In the genomic region with DNA sequence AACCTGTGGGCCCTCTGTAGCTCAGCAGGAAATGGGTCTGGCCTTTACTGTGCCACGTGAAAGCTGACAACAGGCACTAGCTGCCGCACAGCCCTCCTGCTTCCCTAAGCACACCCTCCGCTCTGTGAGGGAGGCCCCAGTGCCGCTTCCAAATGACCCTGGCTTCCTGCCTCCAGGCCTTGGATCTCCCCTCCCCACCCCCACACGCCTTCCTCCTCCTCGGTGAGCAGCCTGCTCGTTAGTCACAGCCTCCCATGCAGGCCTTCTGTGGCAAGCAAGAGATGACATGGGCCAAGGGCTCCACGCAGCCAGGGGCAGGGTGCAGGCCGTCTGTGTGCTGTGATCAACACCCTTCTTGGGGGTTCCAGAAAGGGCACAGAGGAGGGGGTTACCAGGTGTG, we compare ENCODE assay signal across 9 cellular contexts. TPM values are rescaled to one million over a fixed set of nuclear protein-coding genes. Genes with fewer than 3 reads are reported as not detected.
DNase-seq lines count a peak whose midpoint lies in the region; ATAC-seq, FAIRE-seq and TF ChIP-seq lines count a peak whose summit lies in the region.
"Had no signal": no experiment of that assay in that cellular context is flagged by ENCODE, and none has a peak within 500 bp of the region (broad histone marks: within the 10 kb centered on the region; RNA-seq: fewer than 3 reads in every experiment).

No MANE protein-coding gene starts in this region.

- TF ChIP-seq EP300 in esophagus muscularis mucosa (IDR thresholded peaks at IDR 0.05), result no peak

- CTCF ChIA-PET in endothelial cell of umbilical vein (lab: Charles Lee), result no interaction called here

- H3K4me3 ChIP-seq in H7 (ENCODE audit: insufficient read depth, low read depth, low read length) (no peak overlapping the region), endothelial cell of umbilical vein (replicated peaks in 1 of 3; ENCODE audit: insufficient read depth in 1 of 3, low read depth in 1 of 3, low read length in 3 of 3) (no peak overlapping the region), psoas muscle (no peak overlapping the region), esophagus muscularis mucosa (no peak overlapping the region)

- H4K20me1 ChIP-seq in endothelial cell of umbilical vein (replicated peaks; ENCODE audit: control insufficient read depth, extremely low read depth, insufficient read depth, low read length), result no peaks in the 10 kb centered on the region

- WGBS in psoas muscle, 3 donors, result 28 to 43% (median 32%) methylated on average over 6 to 9 of the region's 9 CpGs
- 65% methylated on average over 4 of the region's 9 CpGs for WGBS in esophagus muscularis mucosa

- ATAC-seq in psoas muscle (peak; percentile 23 to 58 (median 45)), HG03159 (IDR thresholded peaks at IDR 0.05; ENCODE audit: unreplicated experiment) (no peak), SK-N-SH treated with all-trans-retinoic acid at 6 μM for 48 hours (no peak)
- ATAC-seq: stimulated activated naive CD8-positive, alpha-beta T cell treated with anti-CD3 and anti-CD28 coated beads, Interleukin-15, Interleukin-2, amounts not matched to agents 100 U/mL and 50 U/mL, for 24 hours had no signal

- peak; percentile 60 for FAIRE-seq in endothelial cell of umbilical vein (lab: Jason Lieb, UNC)

- H3K27ac ChIP-seq in endothelial cell of umbilical vein (ENCODE audit: insufficient read depth, low read depth, low read length) (no peak overlapping the region), psoas muscle (peak overlapping the region; percentile 79), esophagus muscularis mucosa (replicated peaks in 1 of 4) (no peak overlapping the region)

- H3K36me3 ChIP-seq in H7 (replicated peaks; ENCODE audit: control insufficient read depth, insufficient read depth, low read length) (peaks cover 5% of the 10 kb centered on the region), endothelial cell of umbilical vein (ENCODE audit: control insufficient read depth in 2 of 2, extremely low read depth in 1 of 2, insufficient read depth in 2 of 2, low read length in 2 of 2) (peaks cover 4 to 55% of the 10 kb centered on the region in 2 experiments), psoas muscle (ENCODE audit: insufficient read depth in 1 of 2, low read depth in 1 of 2) (peaks cover 5 to 64% of the 10 kb centered on the region in 2 donors), esophagus muscularis mucosa (peaks cover 29 to 96% (median 94%) of the 10 kb centered on the region in 4 donors)

- DNase-seq in H7, result peak; percentile 57
- peak; percentile 98 to 100 for DNase-seq in NOMO-1 (lab: John Stamatoyannopoulos, UW; ENCODE audit: unreplicated experiment in 2 of 2)
- DNase-seq in endothelial cell of umbilical vein (ENCODE audit: low read depth, low spot score), result peak; percentile 43
- peak; percentile 73 to 87 for DNase-seq in psoas muscle
- DNase-seq in esophagus muscularis mucosa (ENCODE audit: extremely low spot score), result no peak
- DNase-seq: OCI-M1; stimulated activated naive CD8-positive, alpha-beta T cell treated with anti-CD3 and anti-CD28 coated beads, Interleukin-15, Interleukin-2, amounts not matched to agents 100 U/mL and 50 U/mL, for 24 hours had no signal

- peaks cover 10% of the 10 kb centered on the region for H3K4me1 ChIP-seq in endothelial cell of umbilical vein (ENCODE audit: control insufficient read depth, extremely low read depth, insufficient read depth, low read length)
- H3K4me1 ChIP-seq in psoas muscle, result peaks cover 37% of the 10 kb centered on the region
- H3K4me1 ChIP-seq in esophagus muscularis mucosa, result peaks cover 4 to 22% (median 10%) of the 10 kb centered on the region in 4 donors

- intact Hi-C loops in endothelial cell of umbilical vein (cut with micrococcal nuclease) (no loop called here), psoas muscle (cut with DNase I) (no loop called here), esophagus muscularis mucosa (cut with DNase I) (no loop called here)

- no peaks in the 10 kb centered on the region for H3K9me1 ChIP-seq in endothelial cell of umbilical vein (replicated peaks; ENCODE audit: control insufficient read depth, extremely low read depth, insufficient read depth, low read length)

- H3K27me3 ChIP-seq in H7 (ENCODE audit: control insufficient read depth, insufficient read depth, low read length) (no peaks in the 10 kb centered on the region), endothelial cell of umbilical vein (ENCODE audit: control insufficient read depth in 2 of 2, insufficient read depth in 2 of 2, low read length in 2 of 2) (no peaks in the 10 kb centered on the region), psoas muscle (ENCODE audit: insufficient read depth in 3 of 3, low read length in 2 of 3) (no peaks in the 10 kb centered on the region), esophagus muscularis mucosa (no peaks in the 10 kb centered on the region)

- no peak overlapping the region for H3K9ac ChIP-seq in endothelial cell of umbilical vein (replicated peaks; ENCODE audit: extremely low read depth, insufficient read depth, low read length)

- POLR2A ChIA-PET in endothelial cell of umbilical vein (lab: Charles Lee), result no interaction called here

- TF ChIP-seq CTCF in endothelial cell of umbilical vein (IDR thresholded peaks at IDR 0.05; ENCODE audit: extremely low read depth in 1 of 2, insufficient read depth in 1 of 2, low read depth in 1 of 2, low read length in 2 of 2) (no peak), psoas muscle (IDR thresholded peaks at IDR 0.05) (no peak), esophagus muscularis mucosa (IDR thresholded peaks at IDR 0.05) (no peak)

- no peak overlapping the region for H2AFZ ChIP-seq in endothelial cell of umbilical vein (ENCODE audit: low read depth, low read length)

- TF ChIP-seq POLR2A in endothelial cell of umbilical vein (IDR thresholded peaks at IDR 0.05; ENCODE audit: low read depth, low read length) (no peak), esophagus muscularis mucosa (IDR thresholded peaks at IDR 0.05; ENCODE audit: low read depth) (no peak)

- H3K79me2 ChIP-seq in endothelial cell of umbilical vein (ENCODE audit: control insufficient read depth, insufficient read depth, low read length), result no peaks in the 10 kb centered on the region

- H3K4me2 ChIP-seq in endothelial cell of umbilical vein (ENCODE audit: insufficient read depth, low read length), result no peak overlapping the region

- dilution Hi-C loops in endothelial cell of umbilical vein (cut with MboI; ENCODE audit: extremely low pct_ligation_motif_present, low sequenced_read_pairs), result no loop called here

- H3K9me3 ChIP-seq in endothelial cell of umbilical vein (replicated peaks; ENCODE audit: control insufficient read depth, insufficient read depth, low read length) (no peaks in the 10 kb centered on the region), psoas muscle (no peaks in the 10 kb centered on the region), esophagus muscularis mucosa (no peaks in the 10 kb centered on the region)

- no TSS peak for BruUV-seq in endothelial cell of umbilical vein (replicated peaks; lab: Mats Ljungman, UMichigan)

TF ChIP-seq in endothelial cell of umbilical vein, 7 proteins besides CTCF, POLR2A, EP300 and RAD21 (continues in another document):
- no peak for TF ChIP-seq EZH2 (IDR thresholded peaks at IDR 0.05; ENCODE audit: borderline replicate concordance, low read depth, low read length, severe bottlenecking)

RNA-seq across cellular contexts. Expression of a gene that starts 15.3 kb away (rescaled TPM):
- total RNA-seq in H7 (2014; rRNA removed; shearing (Covaris generic)), result 4.2 and 5.1 TPM in 2 replicates
- total RNA-seq in endothelial cell of umbilical vein (1.3 and 1.9 TPM in 2 replicates), psoas muscle (1 to 10 TPM in 2 of 4 donors, under 1 TPM in 2; 0.61 to 1.2 (median 0.95) TPM), esophagus muscularis mucosa (1 to 10 TPM in 1 of 4 donors, under 1 TPM in 2, not detected in 1; 0.50 to 1.6 (median 0.84) TPM)
- polyA plus RNA-seq in endothelial cell of umbilical vein (1.1 TPM in 2 replicates), psoas muscle (1 to 10 TPM in 1 of 3 donors, under 1 TPM in 2; 0.32 to 3.3 (median 0.80) TPM)
- 0.46 and 0.54 TPM in 2 replicates for polyA plus RNA-seq in endothelial cell of umbilical vein (2011; cell fraction: cytosol; rRNA removed)
- polyA plus RNA-seq in endothelial cell of umbilical vein (2011; cell fraction: nucleus; rRNA removed), result 3.4 and 3.6 TPM in 2 replicates
- 0.23 and 1.4 TPM in 2 replicates for polyA plus RNA-seq in endothelial cell of umbilical vein (2012)
- 0.47 TPM in 1 of 2 replicates, not detected in the other for polyA minus RNA-seq in endothelial cell of umbilical vein
- polyA minus RNA-seq in endothelial cell of umbilical vein (2011; cell fraction: cytosol; rRNA and poly(A)+ RNA removed), result not detected
- 0.96 TPM in 1 of 2 replicates, not detected in the other for polyA minus RNA-seq in endothelial cell of umbilical vein (2011; cell fraction: nucleus; rRNA and poly(A)+ RNA removed)

RNA-seq across cellular contexts. Expression of a gene that starts 24.3 kb away (rescaled TPM):
- 22.2 and 28.3 TPM in 2 replicates for total RNA-seq in H7 (2014; rRNA removed; shearing (Covaris generic))
- total RNA-seq in endothelial cell of umbilical vein, result 42.1 and 44.0 TPM in 2 replicates
- polyA plus RNA-seq in endothelial cell of umbilical vein, result 30.5 and 39.3 TPM in 2 replicates
- polyA plus RNA-seq in endothelial cell of umbilical vein (2011; cell fraction: cytosol; rRNA removed), result 19.9 and 27.5 TPM in 2 replicates
- 24.5 and 30.4 TPM in 2 replicates for polyA plus RNA-seq in endothelial cell of umbilical vein (2011; cell fraction: nucleus; rRNA removed)
- 24.5 and 34.1 TPM in 2 replicates for polyA plus RNA-seq in endothelial cell of umbilical vein (2012)
- 11.0 and 18.4 TPM in 2 replicates for polyA minus RNA-seq in endothelial cell of umbilical vein
- polyA minus RNA-seq in endothelial cell of umbilical vein (2011; cell fraction: cytosol; rRNA and poly(A)+ RNA removed), result 11.4 TPM
- 13.3 and 16.6 TPM in 2 replicates for polyA minus RNA-seq in endothelial cell of umbilical vein (2011; cell fraction: nucleus; rRNA and poly(A)+ RNA removed)
- total RNA-seq in psoas muscle, result 1 to 10 TPM; 4.6 to 7.1 (median 5.7) TPM
- polyA plus RNA-seq in psoas muscle, result 10 to 100 TPM in 1 of 3 donors, 1 to 10 TPM in 2; 5.0 to 19.8 (median 5.1) TPM
- total RNA-seq in esophagus muscularis mucosa, result 10 to 100 TPM; 25.8 to 63.9 (median 38.8) TPM

RNA-seq across cellular contexts. Expression of a gene that starts 57.6 kb away (rescaled TPM):
- total RNA-seq in H7 (2014; rRNA removed; shearing (Covaris generic)), result 119 and 121 TPM in 2 replicates
- total RNA-seq in endothelial cell of umbilical vein (102 and 107 TPM in 2 replicates), psoas muscle (10 to 100 TPM; 26.8 to 35.3 (median 31.1) TPM), esophagus muscularis mucosa (10 to 100 TPM; 55.6 to 72.2 (median 57.4) TPM)
- polyA plus RNA-seq in endothelial cell of umbilical vein (131 and 188 TPM in 2 replicates), psoas muscle (10 to 100 TPM; 17.5 to 32.4 (median 30.6) TPM)
- 80.3 and 85.9 TPM in 2 replicates for polyA plus RNA-seq in endothelial cell of umbilical vein (2011; cell fraction: cytosol; rRNA removed)
- 129 and 131 TPM in 2 replicates for polyA plus RNA-seq in endothelial cell of umbilical vein (2011; cell fraction: nucleus; rRNA removed)
- polyA plus RNA-seq in endothelial cell of umbilical vein (2012), result 84.9 and 85.8 TPM in 2 replicates
- polyA minus RNA-seq in endothelial cell of umbilical vein, result 178 and 221 TPM in 2 replicates
- polyA minus RNA-seq in endothelial cell of umbilical vein (2011; cell fraction: cytosol; rRNA and poly(A)+ RNA removed), result 46.8 TPM
- 73.2 and 80.7 TPM in 2 replicates for polyA minus RNA-seq in endothelial cell of umbilical vein (2011; cell fraction: nucleus; rRNA and poly(A)+ RNA removed)

Comparison
In these comparisons a context has a peak if more than half of its experiments do, and no peak if none do; other contexts are left out.
1. ATAC-seq: peak in psoas muscle (4 of 4); none in HG03159 (single experiment) and SK-N-SH treated with all-trans-retinoic acid at 6 μM for 48 hours (single experiment).